In the genomic region with DNA sequence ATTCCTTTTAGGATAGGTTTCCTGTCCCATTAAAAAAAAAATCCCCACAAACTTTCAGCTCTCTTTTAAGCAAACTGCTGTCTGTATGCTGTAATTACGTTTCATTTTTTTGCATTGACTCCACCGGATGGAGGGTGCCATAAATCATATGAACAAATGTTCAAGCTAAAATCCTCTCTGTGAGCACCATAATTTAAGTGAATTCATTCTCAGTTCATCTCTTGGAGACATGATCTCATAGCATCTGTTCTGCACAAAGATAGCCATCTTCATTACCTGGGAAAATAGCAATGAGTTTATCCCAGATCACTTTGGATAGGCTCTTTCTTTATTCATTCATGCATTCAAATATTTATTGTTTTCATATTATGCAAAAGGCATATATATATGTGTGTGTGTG, we compare ENCODE assay signal across 18 cellular contexts.
"Had no signal": no experiment of that assay in that cellular context is flagged by ENCODE, and none has a peak within 500 bp of the region (broad histone marks: within the 10 kb centered on the region; RNA-seq: fewer than 3 reads in every experiment).

No MANE protein-coding gene starts in this region.

- H3K36me3 ChIP-seq: heart left ventricle, neutrophil, right lobe of liver, spleen, tibial artery, upper lobe of right lung, vagina had no signal

- H3K9me3 ChIP-seq: heart left ventricle, neutrophil, psoas muscle, right lobe of liver, spleen, tibial artery, upper lobe of right lung, vagina had no signal

- H3K27ac ChIP-seq: heart left ventricle, neutrophil, psoas muscle, right lobe of liver, spleen, tibial artery, upper lobe of right lung, vagina had no signal

- DNase-seq: dermis blood vessel endothelial cell; foreskin melanocyte; heart left ventricle; hippocampal formation; left colon; mesendoderm; naive thymus-derived CD4-positive, alpha-beta T cell; psoas muscle; retina; right lobe of liver; spleen; stimulated activated CD4-positive, alpha-beta T cell treated with anti-CD3 and anti-CD28 coated beads, Interleukin-15, amount 100 ng/mL, for 24 hours; stimulated activated CD4-positive, alpha-beta T cell treated with anti-CD3 and anti-CD28 coated beads, Interleukin-1b, Interleukin-23, amount 100 ng/mL, for 48 hours; stimulated activated CD4-positive, alpha-beta T cell treated with anti-CD3 and anti-CD28 coated beads, Interleukin-4, amount 100 ng/mL, for 24 hours; tibial artery; upper lobe of right lung had no signal

- H3K4me1 ChIP-seq: heart left ventricle, psoas muscle, right lobe of liver, spleen, tibial artery, upper lobe of right lung, vagina had no signal

- H3K4me3 ChIP-seq: heart left ventricle, psoas muscle, right lobe of liver, spleen, tibial artery, upper lobe of right lung, vagina had no signal

- H3K27me3 ChIP-seq: heart left ventricle, neutrophil, right lobe of liver, spleen, tibial artery, upper lobe of right lung, vagina had no signal
